ENCODE assay signal across 23 cellular contexts in the genomic region with DNA sequence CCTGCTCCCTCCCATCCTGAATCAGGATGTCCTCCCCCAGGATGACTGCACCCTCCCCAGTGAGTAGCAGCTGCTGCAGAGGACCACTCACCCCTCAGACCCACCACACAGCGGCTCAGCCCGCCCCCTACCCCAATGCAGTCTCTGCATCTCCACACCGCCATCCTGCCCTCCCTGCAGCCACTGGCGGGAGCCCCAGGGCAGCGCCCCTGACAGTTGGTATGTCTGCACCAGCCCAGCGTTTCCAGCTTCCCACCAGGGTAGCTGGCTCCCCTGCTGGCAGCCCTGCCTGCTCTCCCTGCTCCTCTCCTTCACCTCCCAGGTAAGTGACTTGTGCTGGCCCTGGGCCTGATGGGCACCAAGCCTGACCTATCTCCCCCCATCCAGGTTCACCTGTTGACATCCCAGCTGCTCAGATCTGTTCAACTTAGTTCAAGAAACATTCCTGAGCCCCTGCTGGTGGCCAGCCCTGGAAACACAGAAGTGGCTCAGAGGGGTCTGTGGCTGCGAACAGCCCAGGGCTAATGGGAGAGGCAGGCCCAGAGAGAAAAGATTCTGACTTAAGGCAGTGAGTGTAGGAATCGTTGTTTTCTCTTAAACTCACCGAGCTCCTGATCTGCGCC.
"Had no signal": no experiment of that assay in that cellular context is flagged by ENCODE, and none has a peak within 500 bp of the region (broad histone marks: within the 10 kb centered on the region; RNA-seq: fewer than 3 reads in every experiment).

No MANE protein-coding gene starts in this region.

- H3K9me3 Mint-ChIP-seq: activated naive CD4-positive, alpha-beta T cell treated with anti-CD3 and anti-CD28 coated beads for 36 hours; activated naive CD8-positive, alpha-beta T cell treated with anti-CD3 and anti-CD28 coated beads, Interleukin-2, amount 10 ng/mL, durations not matched to agents 7 days and 5 days; activated T-cell treated with anti-CD3 and anti-CD28 coated beads, Interleukin-2, amount 50 U/mL, for 4 hours; T-helper 1 cell treated with Interleukin-12 subunit alpha and Interleukin-12 subunit beta and Interleukin-4 antibody, amounts not matched to agents 30 μg/mL and 1 μg/mL, for 36 hours had no signal

- H3K27me3 Mint-ChIP-seq: activated naive CD8-positive, alpha-beta T cell treated with anti-CD3 and anti-CD28 coated beads, Interleukin-2, amount 10 ng/mL, durations not matched to agents 7 days and 5 days had no signal

- H3K4me3 Mint-ChIP-seq: activated CD8-positive, alpha-beta memory T cell treated with anti-CD3 and anti-CD28 coated beads, Interleukin-2, amount 10 ng/mL, durations not matched to agents 7 days and 5 days; activated CD8-positive, alpha-beta T cell treated with anti-CD3 and anti-CD28 coated beads, Interleukin-2, amount 10 ng/mL, durations not matched to agents 7 days and 5 days; activated naive CD4-positive, alpha-beta T cell treated with anti-CD3 and anti-CD28 coated beads for 36 hours; activated naive CD8-positive, alpha-beta T cell treated with anti-CD3 and anti-CD28 coated beads, Interleukin-2, amount 10 ng/mL, durations not matched to agents 7 days and 5 days; activated T-cell treated with anti-CD3 and anti-CD28 coated beads, Interleukin-2, amount 50 U/mL, for 4 hours; T-helper 1 cell treated with Interleukin-12 subunit alpha and Interleukin-12 subunit beta and Interleukin-4 antibody, amounts not matched to agents 30 μg/mL and 1 μg/mL, for 36 hours had no signal

- DNase-seq: activated CD4-positive, alpha-beta T cell treated with anti-CD3 and anti-CD28 coated beads for 48 hours; activated CD4-positive, alpha-beta T cell treated with anti-CD3 and anti-CD28 coated beads, Interleukin-2, amount 50 U/mL, for 4 hours; activated CD4-positive, CD25-positive, alpha-beta regulatory T cell treated with anti-CD3 and anti-CD28 coated beads, Interleukin-2, amount 50 U/mL, for 72 hours; activated CD8-positive, alpha-beta memory T cell treated with anti-CD3 and anti-CD28 coated beads, Interleukin-2, amount 10 ng/mL, durations not matched to agents 7 days and 5 days; activated CD8-positive, alpha-beta T cell treated with anti-CD3 and anti-CD28 coated beads, Interleukin-2, amount 10 ng/mL, durations not matched to agents 7 days and 5 days; activated gamma-delta T cell; activated naive CD4-positive, alpha-beta T cell treated with anti-CD3 and anti-CD28 coated beads for 36 hours; activated naive CD8-positive, alpha-beta T cell treated with anti-CD3 and anti-CD28 coated beads, Interleukin-2, amount 10 ng/mL, durations not matched to agents 7 days and 5 days; activated T-cell treated with anti-CD3 and anti-CD28 coated beads, Interleukin-2, amount 50 U/mL, for 4 hours; adrenal gland; anterior cingulate cortex; cerebellar nuclear complex; Karpas-422; MM.1S; NCI-H1105; NCI-H1436; NCI-H1694 treated with DMSO at 0.1 percent for 48 hours; NCI-H2029 treated with DMSO at 0.1 percent for 48 hours; NCI-H524; PC-3; SHP77 had no signal

- H3K4me1 ChIP-seq: adrenal gland, SJSA1 had no signal

- H3K9me3 ChIP-seq: adrenal gland, SJSA1 had no signal

- H3K36me3 ChIP-seq: adrenal gland, SJSA1 had no signal

- H3K36me3 Mint-ChIP-seq: activated CD8-positive, alpha-beta memory T cell treated with anti-CD3 and anti-CD28 coated beads, Interleukin-2, amount 10 ng/mL, durations not matched to agents 7 days and 5 days; activated naive CD8-positive, alpha-beta T cell treated with anti-CD3 and anti-CD28 coated beads, Interleukin-2, amount 10 ng/mL, durations not matched to agents 7 days and 5 days had no signal

- H3K27ac Mint-ChIP-seq: activated CD8-positive, alpha-beta memory T cell treated with anti-CD3 and anti-CD28 coated beads, Interleukin-2, amount 10 ng/mL, durations not matched to agents 7 days and 5 days; activated CD8-positive, alpha-beta T cell treated with anti-CD3 and anti-CD28 coated beads, Interleukin-2, amount 10 ng/mL, durations not matched to agents 7 days and 5 days; activated naive CD4-positive, alpha-beta T cell treated with anti-CD3 and anti-CD28 coated beads for 36 hours; activated naive CD8-positive, alpha-beta T cell treated with anti-CD3 and anti-CD28 coated beads, Interleukin-2, amount 10 ng/mL, durations not matched to agents 7 days and 5 days; T-helper 1 cell treated with Interleukin-12 subunit alpha and Interleukin-12 subunit beta and Interleukin-4 antibody, amounts not matched to agents 30 μg/mL and 1 μg/mL, for 36 hours had no signal

- H3K27me3 ChIP-seq: adrenal gland, SJSA1 had no signal

- H3K27ac ChIP-seq: adrenal gland, SJSA1 had no signal

- H3K4me1 Mint-ChIP-seq: activated CD8-positive, alpha-beta memory T cell treated with anti-CD3 and anti-CD28 coated beads, Interleukin-2, amount 10 ng/mL, durations not matched to agents 7 days and 5 days; activated naive CD8-positive, alpha-beta T cell treated with anti-CD3 and anti-CD28 coated beads, Interleukin-2, amount 10 ng/mL, durations not matched to agents 7 days and 5 days had no signal

- H3K4me3 ChIP-seq: adrenal gland, SJSA1 had no signal

- ATAC-seq: activated CD8-positive, alpha-beta memory T cell treated with anti-CD3 and anti-CD28 coated beads, Interleukin-2, amount 10 ng/mL, durations not matched to agents 7 days and 5 days; activated CD8-positive, alpha-beta T cell treated with anti-CD3 and anti-CD28 coated beads, Interleukin-2, amount 10 ng/mL, durations not matched to agents 7 days and 5 days; PC-3 had no signal
